ENCODE assay signal across 16 cellular contexts in the genomic region with DNA sequence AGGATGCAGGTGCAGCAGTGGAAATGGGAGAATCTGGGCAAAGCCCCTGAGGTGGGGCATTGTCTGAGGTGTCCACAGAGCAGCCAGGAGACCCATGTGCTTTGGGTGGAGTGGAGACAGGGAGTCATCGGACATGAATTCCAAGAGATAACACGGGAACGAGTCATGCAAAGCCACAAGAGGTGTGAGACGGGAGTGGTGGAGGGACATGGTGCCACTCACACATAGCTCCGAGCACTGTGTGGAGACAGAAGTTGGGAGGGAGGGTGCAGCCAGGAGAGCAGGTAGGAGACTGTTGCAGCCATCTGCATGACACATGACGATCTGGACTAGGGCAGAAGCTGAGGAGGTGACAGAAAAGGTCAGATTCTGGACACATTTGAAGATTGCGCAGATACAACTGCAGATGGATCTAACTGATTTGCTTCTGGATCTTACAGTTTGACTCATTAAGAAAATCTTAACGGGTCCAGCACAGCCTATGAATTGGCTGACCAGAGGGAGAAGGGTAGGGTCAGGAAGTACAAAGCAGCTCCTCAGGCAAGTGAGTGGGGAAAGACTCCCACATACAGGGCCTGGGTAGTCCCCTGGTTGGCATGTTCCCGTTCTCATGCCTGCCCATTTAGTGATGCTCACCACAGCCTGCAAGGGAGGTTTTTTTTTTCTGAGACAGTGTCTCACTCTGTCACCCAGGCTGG.
DNase-seq lines count a peak whose midpoint lies in the region; ATAC-seq, FAIRE-seq and TF ChIP-seq lines count a peak whose summit lies in the region.
"Had no signal": no experiment of that assay in that cellular context is flagged by ENCODE, and none has a peak within 500 bp of the region (broad histone marks: within the 10 kb centered on the region; RNA-seq: fewer than 3 reads in every experiment).

No MANE protein-coding gene starts in this region.

- H3K9ac ChIP-seq in keratinocyte (ENCODE audit: control insufficient read depth, extremely low read depth, insufficient read depth, low read length): no peak overlapping the region

- TF ChIP-seq CTCF in keratinocyte (optimal IDR thresholded peaks at IDR 0.05 in 1 of 3, IDR thresholded peaks at IDR 0.05 in 1 of 3, conservative IDR thresholded peaks at IDR 0.05 in 1 of 3; ENCODE audit: extremely low read depth in 1 of 3, insufficient read depth in 2 of 3, low read length in 3 of 3): no peak
- no peak for TF ChIP-seq CTCF in progenitor cell of endocrine pancreas (IDR thresholded peaks at IDR 0.05; ENCODE audit: unreplicated experiment)

- no peaks in the 10 kb centered on the region for H3K36me3 Mint-ChIP-seq in progenitor cell of endocrine pancreas (ENCODE audit: insufficient read depth)
- H3K36me3 Mint-ChIP-seq: CD14-positive monocyte; naive thymus-derived CD8-positive, alpha-beta T cell had no signal

- H3K27ac Mint-ChIP-seq in progenitor cell of endocrine pancreas: no peak overlapping the region
- H3K27ac Mint-ChIP-seq: CD14-positive monocyte; naive thymus-derived CD8-positive, alpha-beta T cell had no signal

- no peak overlapping the region for H3K4me3 Mint-ChIP-seq in progenitor cell of endocrine pancreas (ENCODE audit: low read depth)
- H3K4me3 Mint-ChIP-seq: activated T-cell treated with anti-CD3 and anti-CD28 coated beads, Interleukin-2, amount 50 U/mL, for 4 hours; CD14-positive monocyte; naive thymus-derived CD8-positive, alpha-beta T cell had no signal

- H3K27ac ChIP-seq in keratinocyte (ENCODE audit: control insufficient read depth, insufficient read depth, low read length): no peak overlapping the region
- H3K27ac ChIP-seq: left ventricle myocardium inferior had no signal

- H4K20me1 ChIP-seq in keratinocyte (ENCODE audit: control insufficient read depth, extremely low read depth, insufficient read depth, low read length): no peaks in the 10 kb centered on the region

- DNase-seq in AG20443 (ENCODE audit: low spot score) (peak; percentile 51), HS-27A (ENCODE audit: low read depth) (peak; percentile 51), amniotic epithelial cell (ENCODE audit: low read depth) (peak; percentile 32), keratinocyte (ENCODE audit: low read depth, low spot score) (peak; percentile 42), nucleus accumbens (lab: John Stamatoyannopoulos, UW) (no peak), progenitor cell of endocrine pancreas (ENCODE audit: low spot score, unreplicated experiment) (no peak), NCI-H69 (lab: John Stamatoyannopoulos, UW) (no peak)
- DNase-seq: activated T-cell treated with anti-CD3 and anti-CD28 coated beads, Interleukin-2, amount 50 U/mL, for 4 hours; left ventricle myocardium inferior; NCI-H1092 treated with DMSO at 0.1 percent for 48 hours; NCI-H446 treated with DMSO at 0.1 percent for 48 hours had no signal

- no peak for ATAC-seq in GM19452 (IDR thresholded peaks at IDR 0.05; ENCODE audit: unreplicated experiment)
- ATAC-seq: sciatic nerve had no signal

- no peaks in the 10 kb centered on the region for H3K79me2 ChIP-seq in keratinocyte (ENCODE audit: control insufficient read depth, insufficient read depth, low read length)

- H3K9me1 ChIP-seq in keratinocyte (ENCODE audit: control insufficient read depth, extremely low read depth, insufficient read depth, low read length): no peaks in the 10 kb centered on the region

- no peak overlapping the region for H2AFZ ChIP-seq in keratinocyte (ENCODE audit: control insufficient read depth, low read length)

- H3K27me3 Mint-ChIP-seq in progenitor cell of endocrine pancreas: peaks cover 6% of the 10 kb centered on the region

- peaks cover 3% of the 10 kb centered on the region for H3K4me1 Mint-ChIP-seq in progenitor cell of endocrine pancreas (ENCODE audit: low read depth)
- H3K4me1 Mint-ChIP-seq: CD14-positive monocyte; naive thymus-derived CD8-positive, alpha-beta T cell had no signal

- H3K9me3 Mint-ChIP-seq in progenitor cell of endocrine pancreas (ENCODE audit: low read depth): no peaks in the 10 kb centered on the region
- H3K9me3 Mint-ChIP-seq: activated T-cell treated with anti-CD3 and anti-CD28 coated beads, Interleukin-2, amount 50 U/mL, for 4 hours; naive thymus-derived CD8-positive, alpha-beta T cell had no signal

- dilution Hi-C loops in keratinocyte (cut with MboI; ENCODE audit: extremely low pct_ligation_motif_present, low sequenced_read_pairs): no loop called here

- H3K4me3 ChIP-seq in keratinocyte (ENCODE audit: control insufficient read depth in 2 of 3, extremely low read depth in 1 of 3, insufficient read depth in 2 of 3, low read depth in 1 of 3, low read length in 3 of 3): no peak overlapping the region
- H3K4me3 ChIP-seq: left ventricle myocardium inferior had no signal

- FAIRE-seq in keratinocyte (lab: Jason Lieb, UNC): no peak
- FAIRE-seq: G401.6 had no signal

- H3K4me2 ChIP-seq in keratinocyte (ENCODE audit: control insufficient read depth, extremely low read depth, insufficient read depth, low read depth, low read length): peak overlapping the region; percentile 18

- H3K9me3 ChIP-seq in keratinocyte (ENCODE audit: control insufficient read depth, low read depth, low read length): no peaks in the 10 kb centered on the region
- H3K9me3 ChIP-seq: left ventricle myocardium inferior had no signal

- H3K36me3 ChIP-seq in keratinocyte (ENCODE audit: control insufficient read depth in 2 of 2, extremely low read depth in 1 of 2, insufficient read depth in 2 of 2, low read length in 2 of 2): no peaks in the 10 kb centered on the region
- H3K36me3 ChIP-seq: left ventricle myocardium inferior had no signal

- H3K4me1 ChIP-seq in keratinocyte (ENCODE audit: control insufficient read depth, extremely low read depth, insufficient read depth, low read length): peaks cover 9% of the 10 kb centered on the region
- H3K4me1 ChIP-seq: left ventricle myocardium inferior had no signal

- peaks cover 4% of the 10 kb centered on the region for H3K27me3 ChIP-seq in keratinocyte (ENCODE audit: control insufficient read depth, extremely low read depth, insufficient read depth, low read length)

Comparison
In these comparisons a context has a peak if more than half of its experiments do, and no peak if none do; other contexts are left out.
1. DNase-seq: peak in AG20443 (single experiment), HS-27A (single experiment), amniotic epithelial cell (single experiment) and keratinocyte (single experiment); none in nucleus accumbens (0 of 56), progenitor cell of endocrine pancreas (single experiment) and NCI-H69 (single experiment).